In the genomic region with DNA sequence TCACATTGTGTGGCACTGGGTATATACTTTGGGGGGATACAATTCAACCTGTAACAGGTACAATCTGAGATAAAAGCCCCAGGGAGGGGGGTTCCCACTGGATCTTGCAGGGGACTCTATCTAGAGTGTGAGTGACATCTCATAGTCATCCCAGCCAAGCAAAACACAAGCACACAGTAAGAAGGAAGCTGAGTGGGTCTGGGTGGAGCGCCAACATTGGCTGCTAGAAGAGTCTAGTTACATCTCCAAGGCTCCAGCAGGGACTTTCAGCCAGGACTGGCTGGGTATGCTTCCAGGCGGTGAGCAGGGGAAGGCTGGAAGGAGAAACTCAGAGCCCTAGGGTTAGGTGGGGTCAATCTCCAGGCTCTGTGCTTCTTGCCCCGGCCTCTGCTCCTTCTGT, we compare ENCODE assay signal across 16 cellular contexts. TPM values are rescaled to one million over a fixed set of nuclear protein-coding genes. Genes with fewer than 3 reads are reported as not detected.
DNase-seq lines count a peak whose midpoint lies in the region; ATAC-seq and TF ChIP-seq lines count a peak whose summit lies in the region.
"Had no signal": no experiment of that assay in that cellular context is flagged by ENCODE, and none has a peak within 500 bp of the region (broad histone marks: within the 10 kb centered on the region; RNA-seq: fewer than 3 reads in every experiment).

No MANE protein-coding gene starts in this region.

- peaks cover 0 to 17% (median 0%) of the 10 kb centered on the region in 9 donors for H3K4me1 ChIP-seq in heart right ventricle
- H3K4me1 ChIP-seq in upper lobe of right lung, result no peaks in the 10 kb centered on the region

- H3K27me3 ChIP-seq in heart right ventricle, result no peaks in the 10 kb centered on the region
- H3K27me3 ChIP-seq in upper lobe of right lung, result no peaks in the 10 kb centered on the region
- H3K27me3 ChIP-seq: ovary had no signal

- intact Hi-C loops in activated naive CD4-positive, alpha-beta T cell treated with anti-CD3 and anti-CD28 coated beads for 36 hours (cut with micrococcal nuclease), result loop anchor here (2.0 kb wide), 1 partner anchor 191 kb away; a partner anchor contains a TSS
- intact Hi-C loops in heart right ventricle (cut with DNase I), result no loop called here
- intact Hi-C loops in upper lobe of right lung (cut with DNase I), result no loop called here

- no peaks in the 10 kb centered on the region for H3K36me3 Mint-ChIP-seq in activated naive CD4-positive, alpha-beta T cell treated with anti-CD3 and anti-CD28 coated beads for 36 hours (ENCODE audit: low read depth)

- TF ChIP-seq CTCF in astrocyte of the spinal cord (IDR thresholded peaks at IDR 0.05; ENCODE audit: low read depth, low read length), result no peak
- TF ChIP-seq CTCF in heart right ventricle (IDR thresholded peaks at IDR 0.05), result no peak
- TF ChIP-seq CTCF in upper lobe of right lung (IDR thresholded peaks at IDR 0.05), result no peak

- no peak overlapping the region for H3K4me3 Mint-ChIP-seq in activated naive CD4-positive, alpha-beta T cell treated with anti-CD3 and anti-CD28 coated beads for 36 hours

- H3K9me3 Mint-ChIP-seq in activated naive CD4-positive, alpha-beta T cell treated with anti-CD3 and anti-CD28 coated beads for 36 hours, result peaks cover under 1% of the 10 kb centered on the region
- H3K9me3 Mint-ChIP-seq: activated B cell treated with CpG ODN at 0.5 μM for 24 hours had no signal

- CTCF ChIA-PET in activated naive CD4-positive, alpha-beta T cell treated with anti-CD3 and anti-CD28 coated beads for 36 hours (lab: Charles Lee), result no interaction called here

- in situ Hi-C loops in astrocyte of the spinal cord (cut with HindIII; ENCODE audit: low sequenced_read_pairs), result no loop called here

- H3K4me3 ChIP-seq in astrocyte of the spinal cord (ENCODE audit: low read depth, low read length) (no peak overlapping the region), heart right ventricle (no peak overlapping the region), upper lobe of right lung (no peak overlapping the region)
- H3K4me3 ChIP-seq: ovary, PC-9 had no signal

- no peaks in the 10 kb centered on the region for H3K9me3 ChIP-seq in heart right ventricle
- no peaks in the 10 kb centered on the region for H3K9me3 ChIP-seq in upper lobe of right lung
- H3K9me3 ChIP-seq: ovary had no signal

- WGBS in heart right ventricle, 2 donors, result 78 to 80% methylated on average over 3 of the region's 3 CpGs

- H3K27ac ChIP-seq in heart right ventricle (no peak overlapping the region), upper lobe of right lung (no peak overlapping the region)
- H3K27ac ChIP-seq: ovary, PC-9 had no signal

- H3K4me1 Mint-ChIP-seq in activated naive CD4-positive, alpha-beta T cell treated with anti-CD3 and anti-CD28 coated beads for 36 hours (ENCODE audit: low read depth), result peaks cover 25% of the 10 kb centered on the region

- ATAC-seq in heart right ventricle (peak in 5 of 8 donors; percentile 14 to 76 (median 47)), upper lobe of right lung (peak; percentile 16), HG02973 (IDR thresholded peaks at IDR 0.05; ENCODE audit: unreplicated experiment) (no peak)

- peak; percentile 24 for DNase-seq in activated naive CD4-positive, alpha-beta T cell treated with anti-CD3 and anti-CD28 coated beads for 36 hours
- DNase-seq in activated naive CD4-positive, alpha-beta T cell (lab: John Stamatoyannopoulos, UW), result no peak
- peak; percentile 62 for DNase-seq in astrocyte of the spinal cord (ENCODE audit: low read depth, low spot score)
- DNase-seq in heart right ventricle, result peak in 1 of 2 donors; percentile 13
- DNase-seq in upper lobe of right lung, result no peak
- DNase-seq in SKM-1 treated with dmso at 0.1 percent for 144 hours (lab: John Stamatoyannopoulos, UW; ENCODE audit: unreplicated experiment), result no peak
- no peak for DNase-seq in activated CD4-positive, alpha-beta T cell treated with anti-CD3 and anti-CD28 coated beads for 1 hour
- DNase-seq: 8988T; activated naive CD4-positive, alpha-beta T cell treated with anti-CD3 and anti-CD28 coated beads, Interleukin-2, amount 50 U/mL, for 16 hours; NCI-H1694; NCI-H510A; ovary; PC-9 had no signal

- H3K27ac Mint-ChIP-seq in activated naive CD4-positive, alpha-beta T cell treated with anti-CD3 and anti-CD28 coated beads for 36 hours, result peak overlapping the region; percentile 28

- peaks cover 4% of the 10 kb centered on the region for H3K27me3 Mint-ChIP-seq in activated naive CD4-positive, alpha-beta T cell treated with anti-CD3 and anti-CD28 coated beads for 36 hours (ENCODE audit: low read depth)

- H3K36me3 ChIP-seq in heart right ventricle, result no peaks in the 10 kb centered on the region
- no peaks in the 10 kb centered on the region for H3K36me3 ChIP-seq in upper lobe of right lung
- H3K36me3 ChIP-seq: ovary had no signal

RNA-seq across cellular contexts. Expression of a gene that starts 53.0 kb away (rescaled TPM):
- total RNA-seq in activated naive CD4-positive, alpha-beta T cell treated with anti-CD3 and anti-CD28 coated beads for 36 hours, result under 1 TPM; 0.31 to 0.32 TPM
- total RNA-seq in heart right ventricle (1 to 10 TPM in 4 of 10 donors, under 1 TPM in 3, not detected in 3; 0.21 to 1.6 (median 1.3) TPM), upper lobe of right lung (0.14 TPM)
- under 1 TPM; 0.06 to 0.22 TPM for polyA plus RNA-seq in heart right ventricle
- total RNA-seq: activated B cell treated with CpG ODN at 0.5 μM for 24 hours, subcutaneous adipose tissue had no signal

Comparison
In these comparisons a context has a peak if more than half of its experiments do, and no peak if none do; other contexts are left out.
1. DNase-seq: peak in activated naive CD4-positive, alpha-beta T cell treated with anti-CD3 and anti-CD28 coated beads for 36 hours (single experiment) and astrocyte of the spinal cord (single experiment); none in activated naive CD4-positive, alpha-beta T cell (0 of 4), upper lobe of right lung (single experiment), SKM-1 treated with dmso at 0.1 percent for 144 hours (single experiment) and activated CD4-positive, alpha-beta T cell treated with anti-CD3 and anti-CD28 coated beads for 1 hour (single experiment).